1 cellular context compared by ENCODE assay signal in genomic region chr2:96546321-96546720, GRCh38.
TF ChIP-seq lines count a peak whose summit lies in the region.

No MANE protein-coding gene starts in this region.

TF ChIP-seq in GM12878, 131 proteins besides CTCF, POLR2A, EP300 and RAD21:
- TF ChIP-seq POLR2AphosphoS2 (IDR thresholded peaks at IDR 0.05; ENCODE audit: low read depth, low read length) (0 out of 2 replicates have a peak, but pooled peaks have one; percentile 17), CHD2 (IDR thresholded peaks at IDR 0.05; ENCODE audit: borderline replicate concordance, low read depth, low read length) (no peak), RUNX3 (IDR thresholded peaks at IDR 0.05; ENCODE audit: low read length) (peak; percentile 25; the same call in 1 of the 2 replicates), POLR2AphosphoS5 (IDR thresholded peaks at IDR 0.05; ENCODE audit: low read length) (peak; percentile 58; the same call in 1 of the 2 replicates)
TF ChIP-seq in GM12878: peak in this region for 3.
